ENCODE assay signal across 21 cellular contexts in genomic region chr5:158492850-158493249, GRCh38.
DNase-seq lines count a peak whose midpoint lies in the region; ATAC-seq and TF ChIP-seq lines count a peak whose summit lies in the region.
"Had no signal": no experiment of that assay in that cellular context is flagged by ENCODE, and none has a peak within 500 bp of the region (broad histone marks: within the 10 kb centered on the region; RNA-seq: fewer than 3 reads in every experiment).

No MANE protein-coding gene starts in this region.

- H3F3A ChIP-seq in GM23248 (ENCODE audit: insufficient read depth) = 0 out of 2 replicates have a peak, but pooled peaks cover 10% of the 10 kb centered on the region

- no peaks in the 10 kb centered on the region for H3K36me3 ChIP-seq in GM23248 (ENCODE audit: low read depth)
- H3K36me3 ChIP-seq: lower lobe of right lung, right atrium auricular region had no signal

- H3K4me2 ChIP-seq in GM23248 (ENCODE audit: unreplicated experiment) = no peak overlapping the region
- H3K4me2 ChIP-seq: hepatocyte had no signal

- peak overlapping the region; percentile 84 for H3K27ac Mint-ChIP-seq in osteocyte (ENCODE audit: unreplicated experiment)
- no peak overlapping the region for H3K27ac Mint-ChIP-seq in activated T-helper 2 cell treated with anti-CD3 and anti-CD28 coated beads, Interferon-gamma antibody, Interleukin-2, Interleukin-4, amounts not matched to agents 10 μg/mL and 5 μg/mL and 100 μg/mL, durations not matched to agents 14 hours and 24 hours and 36 hours
- H3K27ac Mint-ChIP-seq: activated naive CD8-positive, alpha-beta T cell; activated T-cell treated with anti-CD3 and anti-CD28 coated beads, Interleukin-2, amount 50 U/mL, for 72 hours had no signal

- 0 out of 2 replicates have a peak, but pooled peaks cover 6% of the 10 kb centered on the region for H3K4me1 ChIP-seq in GM23248 (ENCODE audit: insufficient read depth)
- no peaks in the 10 kb centered on the region for H3K4me1 ChIP-seq in foreskin keratinocyte
- H3K4me1 ChIP-seq: Caco-2, lower lobe of right lung, right atrium auricular region had no signal

- DNase-seq in GM23248 = peak; percentile 72
- peak; percentile 5 for DNase-seq in RPMI7951 (ENCODE audit: low read depth)
- DNase-seq in fibroblast of gingiva (ENCODE audit: low read depth) = peak; percentile 72
- no peak for DNase-seq in osteocyte (ENCODE audit: extremely low spot score, unreplicated experiment)
- no peak for DNase-seq in activated T-helper 2 cell treated with anti-CD3 and anti-CD28 coated beads, Interferon-gamma antibody, Interleukin-2, Interleukin-4, amounts not matched to agents 10 μg/mL and 5 μg/mL and 100 μg/mL, durations not matched to agents 14 hours and 24 hours and 36 hours (ENCODE audit: low spot score)
- DNase-seq in foreskin keratinocyte = no peak
- no peak for DNase-seq in lower leg skin (ENCODE audit: low spot score in 2 of 2)
- DNase-seq in NCI-H748 (lab: John Stamatoyannopoulos, UW; ENCODE audit: unreplicated experiment) = no peak
- DNase-seq: activated T-cell treated with anti-CD3 and anti-CD28 coated beads, Interleukin-2, amount 50 U/mL, for 72 hours; Caco-2; cortex of kidney; Karpas-422; lower lobe of right lung; NCI-H1092 treated with DMSO at 0.1 percent for 48 hours; NCI-H2029 treated with DMSO at 0.1 percent for 48 hours; NCI-H524 treated with DMSO at 0.1 percent for 48 hours; nucleus accumbens had no signal

- TF ChIP-seq CTCF in osteocyte (IDR thresholded peaks at IDR 0.05) = no peak
- no peak for TF ChIP-seq CTCF in foreskin keratinocyte (conservative IDR thresholded peaks at IDR 0.05)
- no peak for TF ChIP-seq CTCF in lower leg skin (IDR thresholded peaks at IDR 0.05)

- no peaks in the 10 kb centered on the region for H3K9me3 Mint-ChIP-seq in osteocyte (ENCODE audit: unreplicated experiment)
- no peaks in the 10 kb centered on the region for H3K9me3 Mint-ChIP-seq in activated T-helper 2 cell treated with anti-CD3 and anti-CD28 coated beads, Interferon-gamma antibody, Interleukin-2, Interleukin-4, amounts not matched to agents 10 μg/mL and 5 μg/mL and 100 μg/mL, durations not matched to agents 14 hours and 24 hours and 36 hours
- H3K9me3 Mint-ChIP-seq: brain had no signal

- 50 to 63% methylated on average over 3 of the region's 3 CpGs for WGBS in GM23248 (ENCODE audit: low coverage in 1 of 2, low lambda C conversion rate in 2 of 2, missing lambda C conversion rate in 2 of 2), 2 experiments
- WGBS in lower leg skin, 2 donors = 58 to 63% methylated on average over 3 of the region's 3 CpGs

- intact Hi-C loops in activated T-helper 2 cell treated with anti-CD3 and anti-CD28 coated beads, Interferon-gamma antibody, Interleukin-2, Interleukin-4, amounts not matched to agents 10 μg/mL and 5 μg/mL and 100 μg/mL, durations not matched to agents 14 hours and 24 hours and 36 hours (cut with micrococcal nuclease) = no loop called here
- intact Hi-C loops in lower leg skin (cut with DNase I; ENCODE audit: low total_unique reads) = no loop called here

- H3K9me3 ChIP-seq in GM23248 (ENCODE audit: low read depth) = no peaks in the 10 kb centered on the region
- H3K9me3 ChIP-seq: Caco-2, lower lobe of right lung, right atrium auricular region had no signal

- TF ChIP-seq POLR2A in lower leg skin (IDR thresholded peaks at IDR 0.05) = no peak

- H2AFZ ChIP-seq in GM23248 = no peak overlapping the region
- H2AFZ ChIP-seq: hepatocyte had no signal

- no peak overlapping the region for H3K4me3 Mint-ChIP-seq in osteocyte (ENCODE audit: unreplicated experiment)
- H3K4me3 Mint-ChIP-seq in activated T-helper 2 cell treated with anti-CD3 and anti-CD28 coated beads, Interferon-gamma antibody, Interleukin-2, Interleukin-4, amounts not matched to agents 10 μg/mL and 5 μg/mL and 100 μg/mL, durations not matched to agents 14 hours and 24 hours and 36 hours (ENCODE audit: low read depth) = no peak overlapping the region
- H3K4me3 Mint-ChIP-seq: activated naive CD8-positive, alpha-beta T cell; activated T-cell treated with anti-CD3 and anti-CD28 coated beads, Interleukin-2, amount 50 U/mL, for 72 hours; brain had no signal

- H3K27me3 ChIP-seq in GM23248 (replicated peaks; ENCODE audit: insufficient read depth) (no peaks in the 10 kb centered on the region), foreskin keratinocyte (no peaks in the 10 kb centered on the region)
- H3K27me3 ChIP-seq: hepatocyte, right atrium auricular region had no signal

- no peaks in the 10 kb centered on the region for H4K20me1 ChIP-seq in GM23248 (ENCODE audit: insufficient read depth)

- H3K9me2 ChIP-seq in GM23248 (ENCODE audit: insufficient read depth) = no peaks in the 10 kb centered on the region; the same call in 1 of the 2 replicates

- no peaks in the 10 kb centered on the region for H3K27me3 Mint-ChIP-seq in osteocyte (ENCODE audit: unreplicated experiment)
- no peaks in the 10 kb centered on the region for H3K27me3 Mint-ChIP-seq in activated T-helper 2 cell treated with anti-CD3 and anti-CD28 coated beads, Interferon-gamma antibody, Interleukin-2, Interleukin-4, amounts not matched to agents 10 μg/mL and 5 μg/mL and 100 μg/mL, durations not matched to agents 14 hours and 24 hours and 36 hours (ENCODE audit: low read depth)
- H3K27me3 Mint-ChIP-seq: activated naive CD8-positive, alpha-beta T cell had no signal

- H3K4me1 Mint-ChIP-seq in osteocyte (ENCODE audit: unreplicated experiment) = peaks cover 42% of the 10 kb centered on the region
- no peaks in the 10 kb centered on the region for H3K4me1 Mint-ChIP-seq in activated T-helper 2 cell treated with anti-CD3 and anti-CD28 coated beads, Interferon-gamma antibody, Interleukin-2, Interleukin-4, amounts not matched to agents 10 μg/mL and 5 μg/mL and 100 μg/mL, durations not matched to agents 14 hours and 24 hours and 36 hours (ENCODE audit: low read depth)

- in situ Hi-C loops in GM23248 (cut with MboI) = no loop called here

- no peak overlapping the region for H3K4me3 ChIP-seq in GM23248
- no peak overlapping the region for H3K4me3 ChIP-seq in lower leg skin (ENCODE audit: low read depth, poor library complexity, severe bottlenecking)
- H3K4me3 ChIP-seq: hepatocyte, lower lobe of right lung, right atrium auricular region had no signal

- no peak for ATAC-seq in foreskin keratinocyte
- ATAC-seq: activated T-cell treated with anti-CD3 and anti-CD28 coated beads, Interleukin-2, amount 50 U/mL, for 72 hours; lower lobe of right lung had no signal

- no peaks in the 10 kb centered on the region for H3K79me2 ChIP-seq in GM23248 (ENCODE audit: insufficient read depth)
- H3K79me2 ChIP-seq: hepatocyte had no signal

- H3K9ac ChIP-seq in GM23248 = no peak overlapping the region

- H3K27ac ChIP-seq in GM23248 (no peak overlapping the region), foreskin keratinocyte (no peak overlapping the region)
- H3K27ac ChIP-seq: hepatocyte, lower lobe of right lung, right atrium auricular region had no signal

- H3K36me3 Mint-ChIP-seq in osteocyte (ENCODE audit: unreplicated experiment) = no peaks in the 10 kb centered on the region
- H3K36me3 Mint-ChIP-seq in activated T-helper 2 cell treated with anti-CD3 and anti-CD28 coated beads, Interferon-gamma antibody, Interleukin-2, Interleukin-4, amounts not matched to agents 10 μg/mL and 5 μg/mL and 100 μg/mL, durations not matched to agents 14 hours and 24 hours and 36 hours (ENCODE audit: low read depth) = no peaks in the 10 kb centered on the region
- H3K36me3 Mint-ChIP-seq: activated naive CD8-positive, alpha-beta T cell; brain had no signal

Comparison
In these comparisons a context has a peak if more than half of its experiments do, and no peak if none do; other contexts are left out.
1. DNase-seq: peak in GM23248 (single experiment), RPMI7951 (single experiment) and fibroblast of gingiva (single experiment); none in osteocyte (single experiment), activated T-helper 2 cell treated with anti-CD3 and anti-CD28 coated beads, Interferon-gamma antibody, Interleukin-2, Interleukin-4, amounts not matched to agents 10 μg/mL and 5 μg/mL and 100 μg/mL, durations not matched to agents 14 hours and 24 hours and 36 hours (single experiment), foreskin keratinocyte (0 of 2), lower leg skin (0 of 2) and NCI-H748 (single experiment).